In genomic region chr16:89476811-89477261, GRCh38 we compare ENCODE assay signal across 8 cellular contexts. TPM values are rescaled to one million over a fixed set of nuclear protein-coding genes. Genes with fewer than 3 reads are reported as not detected.
A peak's percentile ranks its signal among the peaks of the same experiment; 100 is the strongest.
DNase-seq lines count a peak whose midpoint lies in the region; ATAC-seq and TF ChIP-seq lines count a peak whose summit lies in the region.

No MANE protein-coding gene starts in this region.

- peak overlapping the region; percentile 6 to 52 for H3K27ac Mint-ChIP-seq in natural killer cell

- H3K27me3 Mint-ChIP-seq in natural killer cell (ENCODE audit: low read depth in 2 of 2), result no peaks in the 10 kb centered on the region

- no peaks in the 10 kb centered on the region for H3K36me3 ChIP-seq in SU-DHL-6 (ENCODE audit: low read length)
- no peaks in the 10 kb centered on the region for H3K36me3 ChIP-seq in left ventricle myocardium inferior

- peak overlapping the region; percentile 52 for H3K4me2 ChIP-seq in SU-DHL-6 (ENCODE audit: low read depth, low read length, poor library complexity, severe bottlenecking)

- peak overlapping the region; percentile 27 for H3K9ac ChIP-seq in SU-DHL-6 (ENCODE audit: low read length)

- TF ChIP-seq CTCF in SU-DHL-6 (IDR thresholded peaks at IDR 0.05; ENCODE audit: insufficient read depth, low read length, poor library complexity, severe bottlenecking) (no peak), natural killer cell (IDR thresholded peaks at IDR 0.05) (no peak), left ventricle myocardium inferior (IDR thresholded peaks at IDR 0.05; ENCODE audit: borderline replicate concordance) (no peak)

- H3K4me3 ChIP-seq in SU-DHL-6 (ENCODE audit: insufficient read depth, low read length, poor library complexity, severe bottlenecking), result no peak overlapping the region
- H3K4me3 ChIP-seq in left ventricle myocardium inferior, result no peak overlapping the region

- peaks cover 96% of the 10 kb centered on the region for H3K4me1 ChIP-seq in left ventricle myocardium inferior

- no peaks in the 10 kb centered on the region for H3K9me3 Mint-ChIP-seq in natural killer cell

- DNase-seq in natural killer cell (no peak), hypothalamus (lab: John Stamatoyannopoulos, UW) (no peak), left ventricle myocardium inferior (no peak), LoVo (ENCODE audit: low spot score) (no peak), RPMI8226 (no peak)

- H3K9me2 ChIP-seq in SU-DHL-6 (replicated peaks; ENCODE audit: insufficient read depth, low read length), result no peaks in the 10 kb centered on the region

- ATAC-seq in GM18868 (IDR thresholded peaks at IDR 0.05; ENCODE audit: unreplicated experiment), result peak; percentile 82
- ATAC-seq in HG02973 (IDR thresholded peaks at IDR 0.05; ENCODE audit: unreplicated experiment), result peak; percentile 42
- peak; percentile 10 to 25 (median 21) for ATAC-seq in natural killer cell

- intact Hi-C loops in natural killer cell (cut with micrococcal nuclease), result loop anchor here (1.0 kb wide), 1 partner anchor 8 kb away; no protein-coding TSS in a partner anchor
- intact Hi-C loops in left ventricle myocardium inferior (cut with micrococcal nuclease), result no loop called here

- H3K4me1 Mint-ChIP-seq in natural killer cell, result peaks cover 87% of the 10 kb centered on the region in 2 donors

- peaks cover 50% of the 10 kb centered on the region for H4K20me1 ChIP-seq in SU-DHL-6 (ENCODE audit: low read depth, low read length)

- H3K36me3 Mint-ChIP-seq in natural killer cell, result no peaks in the 10 kb centered on the region

- H3K9me3 ChIP-seq in SU-DHL-6 (ENCODE audit: insufficient read depth, low read length), result no peaks in the 10 kb centered on the region
- H3K9me3 ChIP-seq in left ventricle myocardium inferior (replicated peaks), result no peaks in the 10 kb centered on the region

- peak overlapping the region; percentile 89 for H3K27ac ChIP-seq in SU-DHL-6 (ENCODE audit: low read depth, low read length)
- no peak overlapping the region for H3K27ac ChIP-seq in left ventricle myocardium inferior (replicated peaks)

- no peak overlapping the region for H2AFZ ChIP-seq in SU-DHL-6 (ENCODE audit: low read depth, low read length, severe bottlenecking)

- peaks cover 96% of the 10 kb centered on the region for H3K79me2 ChIP-seq in SU-DHL-6 (ENCODE audit: insufficient read depth, low read length)

- H3F3A ChIP-seq in SU-DHL-6 (ENCODE audit: insufficient read depth), result peaks cover 21% of the 10 kb centered on the region

- peak overlapping the region; percentile 67 for H3K4me3 Mint-ChIP-seq in natural killer cell

- H3K27me3 ChIP-seq in SU-DHL-6 (ENCODE audit: low read length) (no peaks in the 10 kb centered on the region), left ventricle myocardium inferior (ENCODE audit: low read depth) (no peaks in the 10 kb centered on the region)

RNA-seq across cellular contexts. Expression of gene ANKRD11, which starts 13.5 kb away (rescaled TPM):
- total RNA-seq in natural killer cell, result 100 to 1,000 TPM; 230 to 299 (median 287) TPM
- 63.8 TPM for total RNA-seq in left ventricle myocardium inferior

RNA-seq across cellular contexts. Expression of gene SPG7, which starts 31.4 kb away (rescaled TPM):
- total RNA-seq in natural killer cell (100 to 1,000 TPM; 142 to 195 (median 180) TPM), left ventricle myocardium inferior (104 TPM)

Comparison
In these comparisons a context has a peak if more than half of its experiments do, and no peak if none do; other contexts are left out.
1. ATAC-seq: peak in every context shown above with its lines; median percentile 82 in GM18868; 42 in HG02973; 21 in natural killer cell.